Comparison of ENCODE assay signal across 25 cellular contexts in genomic region chr10:86830043-86830591, GRCh38.
A peak's percentile ranks its signal among the peaks of the same experiment; 100 is the strongest.
DNase-seq lines count a peak whose midpoint lies in the region; ATAC-seq and TF ChIP-seq lines count a peak whose summit lies in the region.
"Had no signal": no experiment of that assay in that cellular context is flagged by ENCODE, and none has a peak within 500 bp of the region (broad histone marks: within the 10 kb centered on the region; RNA-seq: fewer than 3 reads in every experiment).

No MANE protein-coding gene starts in this region.

- H4K91ac ChIP-seq in IMR-90 (ENCODE audit: insufficient read depth, low read depth, low read length): no peak overlapping the region
- H4K91ac ChIP-seq in trophoblast cell (ENCODE audit: low read depth, low read length): no peak overlapping the region

- no peak overlapping the region for H3K4me3 ChIP-seq in IMR-90 (ENCODE audit: insufficient read depth, low read depth, low read length)
- H3K4me3 ChIP-seq in endodermal cell (ENCODE audit: low read length): peak overlapping the region; percentile 21
- H3K4me3 ChIP-seq in trophoblast cell (ENCODE audit: low read depth, low read length): no peak overlapping the region
- H3K4me3 ChIP-seq in body of pancreas: no peak overlapping the region
- H3K4me3 ChIP-seq: GM23248 had no signal

- in situ Hi-C loops in IMR-90 (cut with MboI; ENCODE audit: low sequenced_read_pairs): no loop called here

- H3K27ac ChIP-seq in IMR-90 (ENCODE audit: insufficient read depth, low read length): no peak overlapping the region
- no peak overlapping the region for H3K27ac ChIP-seq in endodermal cell (ENCODE audit: low read depth, low read length)
- no peak overlapping the region for H3K27ac ChIP-seq in trophoblast cell (ENCODE audit: low read depth, low read length)
- peak overlapping the region in 1 of 4 donors; percentile 0 for H3K27ac ChIP-seq in body of pancreas
- H3K27ac ChIP-seq: GM23248, parathyroid adenoma had no signal

- no peak overlapping the region for H4K8ac ChIP-seq in IMR-90 (ENCODE audit: low read depth in 2 of 2, low read length in 2 of 2)
- H4K8ac ChIP-seq in trophoblast cell (ENCODE audit: low read depth, low read length): no peak overlapping the region

- CTCF ChIA-PET in IMR-90 (lab: Yijun Ruan, JAX): interaction anchor here (0.9 kb wide), 1 partner anchor 10 kb away, joined by 5 read pairs; no protein-coding TSS in a partner anchor

- intact Hi-C loops in IMR-90 (cut with micrococcal nuclease) (loop anchor here (5.0 kb wide), 1 partner anchor 53 kb away; no protein-coding TSS in a partner anchor), body of pancreas (cut with DNase I) (no loop called here)

- no peaks in the 10 kb centered on the region for H3K9me3 ChIP-seq in IMR-90 (ENCODE audit: control insufficient read depth, insufficient read depth, low read length)
- no peaks in the 10 kb centered on the region for H3K9me3 ChIP-seq in endodermal cell (ENCODE audit: control insufficient read depth, low read length)
- H3K9me3 ChIP-seq in trophoblast cell (ENCODE audit: insufficient read depth, low read depth, low read length): no peaks in the 10 kb centered on the region
- no peaks in the 10 kb centered on the region for H3K9me3 ChIP-seq in body of pancreas

- no TSS peak for BruUV-seq in IMR-90 (replicated peaks; lab: Mats Ljungman, UMichigan)

- ATAC-seq in IMR-90 (ENCODE audit: low read depth) (no peak), GM21526 (IDR thresholded peaks at IDR 0.05; ENCODE audit: low FRiP score, unreplicated experiment) (no peak), GM19452 (IDR thresholded peaks at IDR 0.05; ENCODE audit: unreplicated experiment) (no peak), body of pancreas (no peak)
- ATAC-seq: left cardiac atrium; natural killer cell treated with Interleukin-12 subunit alpha and Interleukin-12 subunit beta and Interleukin-15 and Interleukin-18, amount 100 ng/mL, for 72 hours; sciatic nerve had no signal

- H2AK5ac ChIP-seq in IMR-90 (ENCODE audit: low read depth, low read length) (no peak overlapping the region), trophoblast cell (ENCODE audit: low read length) (no peak overlapping the region)

- H3K27me3 Mint-ChIP-seq in endodermal cell (ENCODE audit: insufficient read depth): no peaks in the 10 kb centered on the region
- H3K27me3 Mint-ChIP-seq: activated naive CD8-positive, alpha-beta T cell treated with anti-CD3 and anti-CD28 coated beads for 36 hours had no signal

- H3K36me3 Mint-ChIP-seq in endodermal cell (ENCODE audit: low read depth): peaks cover 8% of the 10 kb centered on the region
- H3K36me3 Mint-ChIP-seq: activated naive CD8-positive, alpha-beta T cell treated with anti-CD3 and anti-CD28 coated beads for 36 hours; CD4-positive, CD25-positive, alpha-beta regulatory T cell; natural killer cell treated with Interleukin-12 subunit alpha and Interleukin-12 subunit beta and Interleukin-15 and Interleukin-18, amount 100 ng/mL, for 72 hours had no signal

- TF ChIP-seq POLR2A in IMR-90 (IDR thresholded peaks at IDR 0.05; ENCODE audit: low read depth, low read length): no peak
- no peak for TF ChIP-seq POLR2A in body of pancreas (IDR thresholded peaks at IDR 0.05)

- H2BK20ac ChIP-seq in IMR-90 (ENCODE audit: low read depth, low read length): no peak overlapping the region

- WGBS in IMR-90 (ENCODE audit: extremely low coverage in 2 of 2, insufficient read length in 1 of 2), 2 experiments: 20% methylated on average over 1 of the region's 4 CpGs; no CpG with 5 or more reads in 1 of the 2 experiments
- 64 to 71% methylated on average over 3 to 4 of the region's 4 CpGs for WGBS in endodermal cell (ENCODE audit: insufficient coverage in 1 of 2, insufficient read length in 1 of 2), 2 experiments
- WGBS in trophoblast cell (ENCODE audit: extremely low coverage, insufficient coverage, insufficient read length): no CpG with 5 or more reads among the region's 4 CpGs
- 50 to 60% methylated on average over 4 of the region's 4 CpGs for WGBS in body of pancreas, 2 donors

- POLR2A ChIA-PET in IMR-90 (lab: Charles Lee; ENCODE audit: unreplicated experiment): no interaction called here

- H2BK120ac ChIP-seq in IMR-90 (ENCODE audit: low read depth, low read length): no peak overlapping the region
- no peak overlapping the region for H2BK120ac ChIP-seq in trophoblast cell (ENCODE audit: insufficient read depth, low read length, poor library complexity)

- DNase-seq in ELF-1 (ENCODE audit: low read depth, low spot score) (peak; percentile 71), IMR-90 (no peak), endodermal cell (peak; percentile 69), trophoblast cell (no peak), DMS 273 (lab: John Stamatoyannopoulos, UW; ENCODE audit: unreplicated experiment) (no peak), body of pancreas (no peak)
- DNase-seq: activated CD4-positive, alpha-beta T cell treated with anti-CD3 and anti-CD28 coated beads, Interleukin-2, amount 10 ng/mL, durations not matched to agents 7 days and 5 days; activated naive CD8-positive, alpha-beta T cell treated with anti-CD3 and anti-CD28 coated beads for 36 hours; CD4-positive, CD25-positive, alpha-beta regulatory T cell; cortex of kidney; glutamatergic neuron; Kasumi-1; left cardiac atrium; midbrain; NCI-H1048; NCI-H2029; stimulated activated CD4-positive, alpha-beta T cell treated with anti-CD3 and anti-CD28 coated beads, Interleukin-15, amount 100 ng/mL, for 24 hours; substantia nigra had no signal

- peaks cover 11% of the 10 kb centered on the region for H3K79me2 ChIP-seq in trophoblast cell (ENCODE audit: control insufficient read depth, insufficient read depth, low read length, poor library complexity)

- H3K18ac ChIP-seq in IMR-90 (ENCODE audit: low read depth, low read length): no peak overlapping the region
- H3K18ac ChIP-seq in trophoblast cell (ENCODE audit: low read length): no peak overlapping the region

- H3K9ac ChIP-seq in IMR-90 (ENCODE audit: low read depth, low read length) (no peak overlapping the region), endodermal cell (ENCODE audit: extremely low read depth, low read length, poor library complexity, severe bottlenecking) (no peak overlapping the region), trophoblast cell (ENCODE audit: low read length) (no peak overlapping the region)
- H3K9ac ChIP-seq: GM23248, parathyroid adenoma had no signal

- dilution Hi-C loops in IMR-90 (cut with HindIII; ENCODE audit: low sequenced_read_pairs, unreplicated experiment): no loop called here

- TF ChIP-seq RAD21 in IMR-90 (IDR thresholded peaks at IDR 0.05; ENCODE audit: low read length): no peak

- H3K4ac ChIP-seq in IMR-90 (ENCODE audit: low read depth, low read length) (no peak overlapping the region), trophoblast cell (ENCODE audit: low read depth, low read length) (peak overlapping the region; percentile 49)

- no peak overlapping the region for H2BK15ac ChIP-seq in IMR-90 (ENCODE audit: low read depth, low read length)

- TF ChIP-seq CTCF in IMR-90 (conservative IDR thresholded peaks at IDR 0.05; ENCODE audit: low read depth, low read length) (no peak), endodermal cell (conservative IDR thresholded peaks at IDR 0.05) (no peak), body of pancreas (IDR thresholded peaks at IDR 0.05) (no peak)

- H4K5ac ChIP-seq in IMR-90 (ENCODE audit: low read depth, low read length): no peak overlapping the region

- no peak overlapping the region for H3K56ac ChIP-seq in IMR-90 (ENCODE audit: extremely low read depth, insufficient read depth, low read length)

- H2AFZ ChIP-seq in IMR-90 (replicated peaks; ENCODE audit: low read length, poor library complexity) (no peak overlapping the region), trophoblast cell (ENCODE audit: insufficient read depth, low read length, poor library complexity) (no peak overlapping the region)
- H2AFZ ChIP-seq: GM23248, parathyroid adenoma had no signal

- H3K4me1 Mint-ChIP-seq in endodermal cell: peaks cover 50% of the 10 kb centered on the region
- H3K4me1 Mint-ChIP-seq: activated CD4-positive, alpha-beta T cell treated with anti-CD3 and anti-CD28 coated beads, Interleukin-2, amount 10 ng/mL, durations not matched to agents 7 days and 5 days; activated naive CD8-positive, alpha-beta T cell treated with anti-CD3 and anti-CD28 coated beads for 36 hours had no signal

- peaks cover 51% of the 10 kb centered on the region for H4K20me1 ChIP-seq in IMR-90 (ENCODE audit: insufficient read depth, low read length)

- H3K4me1 ChIP-seq in IMR-90 (ENCODE audit: control insufficient read depth, insufficient read depth, low read length) (peaks cover 4% of the 10 kb centered on the region), endodermal cell (ENCODE audit: control insufficient read depth, insufficient read depth, low read length) (peaks cover 5% of the 10 kb centered on the region), trophoblast cell (ENCODE audit: control insufficient read depth in 1 of 2, insufficient read depth in 2 of 2, low read length in 2 of 2) (peaks cover 5 to 6% of the 10 kb centered on the region in 2 experiments), body of pancreas (peaks cover 33% of the 10 kb centered on the region)

- H2BK5ac ChIP-seq in IMR-90 (ENCODE audit: low read depth, low read length, poor library complexity, severe bottlenecking) (no peak overlapping the region), trophoblast cell (ENCODE audit: low read depth, low read length, poor library complexity) (no peak overlapping the region)

- H3K9me3 Mint-ChIP-seq in endodermal cell: no peaks in the 10 kb centered on the region
- H3K9me3 Mint-ChIP-seq: activated CD4-positive, alpha-beta T cell treated with anti-CD3 and anti-CD28 coated beads, Interleukin-2, amount 10 ng/mL, durations not matched to agents 7 days and 5 days; activated naive CD8-positive, alpha-beta T cell treated with anti-CD3 and anti-CD28 coated beads for 36 hours; CD4-positive, CD25-positive, alpha-beta regulatory T cell; natural killer cell treated with Interleukin-12 subunit alpha and Interleukin-12 subunit beta and Interleukin-15 and Interleukin-18, amount 100 ng/mL, for 72 hours; T-helper 1 cell treated with Interleukin-12 subunit alpha and Interleukin-12 subunit beta and Interleukin-4 antibody, amounts not matched to agents 30 μg/mL and 1 μg/mL, for 36 hours had no signal

- no peak overlapping the region for H3K14ac ChIP-seq in IMR-90 (replicated peaks; ENCODE audit: low read depth, low read length)
- no peak overlapping the region for H3K14ac ChIP-seq in trophoblast cell (ENCODE audit: low read length)

- H3K23ac ChIP-seq in IMR-90 (ENCODE audit: low read depth, low read length) (peak overlapping the region; percentile 40; the same call in 1 of the 2 replicates), trophoblast cell (ENCODE audit: low read length) (no peak overlapping the region)

- H3K36me3 ChIP-seq in IMR-90 (ENCODE audit: control insufficient read depth, insufficient read depth, low read length) (no peaks in the 10 kb centered on the region), endodermal cell (ENCODE audit: control insufficient read depth, insufficient read depth, low read length) (peaks cover 18% of the 10 kb centered on the region), trophoblast cell (ENCODE audit: control insufficient read depth in 1 of 2, insufficient read depth in 2 of 2, low read length in 2 of 2) (peaks cover 0 to 3% of the 10 kb centered on the region in 2 experiments), body of pancreas (replicated peaks in 1 of 2; ENCODE audit: insufficient read depth in 1 of 2, low read depth in 2 of 2) (no peaks in the 10 kb centered on the region)

- H3K79me1 ChIP-seq in IMR-90 (ENCODE audit: low read depth in 1 of 2, low read length in 2 of 2) (peaks cover 25 to 72% of the 10 kb centered on the region in 2 experiments), trophoblast cell (ENCODE audit: low read length) (peaks cover 2% of the 10 kb centered on the region)

- H2BK12ac ChIP-seq in trophoblast cell (ENCODE audit: low read length): no peak overlapping the region

- H3K9me1 ChIP-seq in IMR-90 (ENCODE audit: insufficient read depth, low read length): peaks cover 12% of the 10 kb centered on the region; the same call in 1 of the 2 replicates

- no peak overlapping the region for H3K4me3 Mint-ChIP-seq in endodermal cell
- H3K4me3 Mint-ChIP-seq: activated CD4-positive, alpha-beta T cell treated with anti-CD3 and anti-CD28 coated beads, Interleukin-2, amount 10 ng/mL, durations not matched to agents 7 days and 5 days; activated naive CD8-positive, alpha-beta T cell treated with anti-CD3 and anti-CD28 coated beads for 36 hours; CD4-positive, CD25-positive, alpha-beta regulatory T cell; natural killer cell treated with Interleukin-12 subunit alpha and Interleukin-12 subunit beta and Interleukin-15 and Interleukin-18, amount 100 ng/mL, for 72 hours; T-helper 1 cell treated with Interleukin-12 subunit alpha and Interleukin-12 subunit beta and Interleukin-4 antibody, amounts not matched to agents 30 μg/mL and 1 μg/mL, for 36 hours had no signal

- H3K27me3 ChIP-seq in IMR-90 (ENCODE audit: control insufficient read depth, insufficient read depth, low read length) (no peaks in the 10 kb centered on the region), endodermal cell (ENCODE audit: control insufficient read depth, insufficient read depth, low read length, poor library complexity, severe bottlenecking) (no peaks in the 10 kb centered on the region), trophoblast cell (ENCODE audit: insufficient read depth, low read length) (no peaks in the 10 kb centered on the region), body of pancreas (no peaks in the 10 kb centered on the region)

- no peak overlapping the region for H2AK9ac ChIP-seq in IMR-90 (replicated peaks; ENCODE audit: low read depth, low read length, poor library complexity)

- H3K4me2 ChIP-seq in IMR-90 (ENCODE audit: low read depth, low read length) (no peak overlapping the region), trophoblast cell (ENCODE audit: low read length) (no peak overlapping the region)

- H4K12ac ChIP-seq in trophoblast cell (ENCODE audit: low read depth, low read length): no peak overlapping the region

- peak overlapping the region; percentile 63 for H3K27ac Mint-ChIP-seq in endodermal cell
- H3K27ac Mint-ChIP-seq: activated CD4-positive, alpha-beta T cell treated with anti-CD3 and anti-CD28 coated beads, Interleukin-2, amount 10 ng/mL, durations not matched to agents 7 days and 5 days; activated naive CD8-positive, alpha-beta T cell treated with anti-CD3 and anti-CD28 coated beads for 36 hours; CD4-positive, CD25-positive, alpha-beta regulatory T cell; natural killer cell treated with Interleukin-12 subunit alpha and Interleukin-12 subunit beta and Interleukin-15 and Interleukin-18, amount 100 ng/mL, for 72 hours; T-helper 1 cell treated with Interleukin-12 subunit alpha and Interleukin-12 subunit beta and Interleukin-4 antibody, amounts not matched to agents 30 μg/mL and 1 μg/mL, for 36 hours had no signal

Comparison
In these comparisons a context has a peak if more than half of its experiments do, and no peak if none do; other contexts are left out.
1. DNase-seq: peak in ELF-1 (single experiment) and endodermal cell (single experiment); none in IMR-90 (single experiment), trophoblast cell (0 of 2), DMS 273 (single experiment) and body of pancreas (0 of 4).